ENCODE assay signal across 8 cellular contexts in genomic region chr19:45792482-45793177, GRCh38. TPM values are rescaled to one million over a fixed set of nuclear protein-coding genes. Genes with fewer than 3 reads are reported as not detected.
A peak's percentile ranks its signal among the peaks of the same experiment; 100 is the strongest.
DNase-seq lines count a peak whose midpoint lies in the region; TF ChIP-seq lines count a peak whose summit lies in the region.

Gene DMWD (minus strand): TSS chr19:45792845. CDS start chr19:45792756, 89 bp downstream.

- H2AFZ ChIP-seq in neural progenitor cell (replicated peaks), result peak within 1 kb of the TSS; percentile 37

- H3K27me3 Mint-ChIP-seq in neural progenitor cell (ENCODE audit: insufficient read depth, low read depth), result peaks cover 16% of the 10 kb centered on the region

- peaks cover 14% of the 10 kb centered on the region for H4K20me1 ChIP-seq in neural progenitor cell (ENCODE audit: low read depth)

- H3K36me3 ChIP-seq in H7 (replicated peaks; ENCODE audit: control insufficient read depth, insufficient read depth, low read length) (peaks cover 11% of the 10 kb centered on the region), MG63 (peaks cover 39% of the 10 kb centered on the region), neural progenitor cell (no peaks in the 10 kb centered on the region)

- peak within 1 kb of the TSS; percentile 98 for H3K4me3 Mint-ChIP-seq in neural progenitor cell

- H3K27ac ChIP-seq in neural progenitor cell, result no peak within 1 kb of the TSS

- H3K9me3 ChIP-seq in MG63 (no peaks in the 10 kb centered on the region), neural progenitor cell (ENCODE audit: low read depth) (no peaks in the 10 kb centered on the region)

- H3K9ac ChIP-seq in neural progenitor cell, result peak within 1 kb of the TSS; percentile 87

- no peaks in the 10 kb centered on the region for H3K27me3 ChIP-seq in H7 (ENCODE audit: control insufficient read depth, insufficient read depth, low read length)
- no peaks in the 10 kb centered on the region for H3K27me3 ChIP-seq in MG63
- no peaks in the 10 kb centered on the region for H3K27me3 ChIP-seq in neural progenitor cell

- peaks cover 28% of the 10 kb centered on the region for H3K79me2 ChIP-seq in neural progenitor cell (ENCODE audit: low read depth)

- H3K4me2 ChIP-seq in neural progenitor cell, result peak within 1 kb of the TSS; percentile 99

- peaks cover 4% of the 10 kb centered on the region for H3F3A ChIP-seq in neural progenitor cell (ENCODE audit: low read depth)

- peaks cover 32% of the 10 kb centered on the region for H3K4me1 Mint-ChIP-seq in neural progenitor cell

- H3K9me3 Mint-ChIP-seq in neural progenitor cell, result no peaks in the 10 kb centered on the region

- peak; percentile 100 for DNase-seq in ELF-1 (ENCODE audit: low read depth, low spot score)
- DNase-seq in H7, result peak; percentile 99
- peak; percentile 98 for DNase-seq in MG63
- DNase-seq in SHP77 treated with DMSO at 0.1 percent for 48 hours (lab: John Stamatoyannopoulos, UW), result peak; percentile 89
- peak; percentile 99 for DNase-seq in activated gamma-delta T cell treated with Interleukin-2 at 50 U/mL for 16 hours
- peak; percentile 98 to 100 for DNase-seq in foreskin fibroblast
- peak; percentile 100 for DNase-seq in neural progenitor cell (ENCODE audit: low spot score)
- DNase-seq in stromal cell of bone marrow (ENCODE audit: low read depth), result peak; percentile 95

- no peak for TF ChIP-seq CTCF in foreskin fibroblast (IDR thresholded peaks at IDR 0.05; ENCODE audit: low read depth, low read length)
- no peak for TF ChIP-seq CTCF in neural progenitor cell (IDR thresholded peaks at IDR 0.05)

- H3K27ac Mint-ChIP-seq in neural progenitor cell, result peak within 1 kb of the TSS; percentile 95

- H3K36me3 Mint-ChIP-seq in neural progenitor cell, result peaks cover 19% of the 10 kb centered on the region

- H3K4me3 ChIP-seq in H7 (ENCODE audit: insufficient read depth, low read depth, low read length) (peak within 1 kb of the TSS; percentile 81), MG63 (peak within 1 kb of the TSS; percentile 91), foreskin fibroblast (ENCODE audit: low read depth in 1 of 2, low read length in 2 of 2) (peak within 1 kb of the TSS; percentile 81 to 96), neural progenitor cell (peak within 1 kb of the TSS; percentile 100)

- H3K4me1 ChIP-seq in neural progenitor cell, result peaks cover 9% of the 10 kb centered on the region

RNA-seq across cellular contexts. Expression of gene DMWD, which starts in this region (rescaled TPM):
- 35.9 and 47.1 TPM in 2 replicates for total RNA-seq in H7 (2014; rRNA removed; shearing (Covaris generic))
- total RNA-seq in MG63 (2014; rRNA removed; shearing (Covaris generic); ENCODE audit: low replicate concordance), result 30.4 and 48.0 TPM in 2 replicates
- total RNA-seq in neural progenitor cell (ENCODE audit: low replicate concordance), result 22.8 and 50.3 TPM in 2 replicates
